ENCODE assay signal across 29 cellular contexts in the genomic region with DNA sequence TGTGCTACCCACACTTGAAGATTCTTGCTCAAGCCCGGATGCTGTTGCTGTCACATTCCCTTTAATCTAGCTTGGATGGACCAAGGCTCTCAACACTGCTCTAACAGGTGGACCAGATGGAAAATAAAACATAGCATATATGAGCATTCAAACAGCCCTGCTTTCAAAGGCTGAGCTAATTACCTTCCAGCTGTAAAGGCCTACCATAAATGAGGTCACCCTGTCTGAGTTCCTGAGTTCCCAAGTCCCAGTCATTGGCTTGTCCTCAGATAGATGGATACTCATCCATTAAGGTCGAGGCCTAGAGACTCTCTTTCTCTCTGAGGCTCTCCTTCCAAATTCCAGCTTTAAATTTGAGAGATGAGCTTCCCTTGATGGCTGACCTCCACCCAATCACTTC.
"Had no signal": no experiment of that assay in that cellular context is flagged by ENCODE, and none has a peak within 500 bp of the region (broad histone marks: within the 10 kb centered on the region; RNA-seq: fewer than 3 reads in every experiment).

No MANE protein-coding gene starts in this region.

- H3K36me3 Mint-ChIP-seq: stimulated activated effector memory CD8-positive, alpha-beta T cell treated with anti-CD3 and anti-CD28 coated beads, Interleukin-12 subunit alpha, Interleukin-12 subunit beta, amount 100 ng/mL, for 72 hours; stimulated activated memory B cell treated with anti-CD40 and anti-IgM and Interleukin-4, amounts not matched to agents 10 μg/mL and 1 μg/mL and 100 μg/mL, for 72 hours; type B pancreatic cell had no signal

- H3K9me3 Mint-ChIP-seq: stimulated activated effector memory CD8-positive, alpha-beta T cell treated with anti-CD3 and anti-CD28 coated beads, Interleukin-12 subunit alpha, Interleukin-12 subunit beta, amount 100 ng/mL, for 72 hours; type B pancreatic cell had no signal

- H3K4me1 ChIP-seq: stomach, suprapubic skin, testis, thyroid gland, tibial artery, tibial nerve, upper lobe of left lung, upper lobe of right lung, uterus, vagina had no signal

- FAIRE-seq: urothelium cell line had no signal

- H3K4me3 ChIP-seq: stomach, suprapubic skin, testis, thoracic aorta, thyroid gland, tibial artery, tibial nerve, transverse colon, upper lobe of left lung, upper lobe of right lung, uterus, vagina had no signal

- H3K4me3 Mint-ChIP-seq: stimulated activated effector memory CD8-positive, alpha-beta T cell treated with anti-CD3 and anti-CD28 coated beads, Interleukin-12 subunit alpha, Interleukin-12 subunit beta, amount 100 ng/mL, for 72 hours; stimulated activated memory B cell treated with anti-CD40 and anti-IgM and Interleukin-4, amounts not matched to agents 10 μg/mL and 1 μg/mL and 100 μg/mL, for 72 hours; stimulated activated naive B cell treated with anti-CD40 and anti-IgM and Interleukin-4, amounts not matched to agents 10 μg/mL and 1 μg/mL and 100 μg/mL, for 72 hours; stimulated activated naive CD8-positive, alpha-beta T cell treated with anti-CD3 and anti-CD28 coated beads, Interleukin-15, amount 100 ng/mL, for 72 hours; stimulated activated naive CD8-positive, alpha-beta T cell treated with anti-CD3 and anti-CD28 coated beads, Interleukin-15, Interleukin-2, amounts not matched to agents 100 ng/mL and 50 ng/mL, for 24 hours; type B pancreatic cell had no signal

- H3K36me3 ChIP-seq: stomach, suprapubic skin, thoracic aorta, thyroid gland, tibial artery, transverse colon, upper lobe of left lung, upper lobe of right lung, uterus, vagina had no signal

- H3K27ac Mint-ChIP-seq: stimulated activated effector memory CD8-positive, alpha-beta T cell treated with anti-CD3 and anti-CD28 coated beads, Interleukin-12 subunit alpha, Interleukin-12 subunit beta, amount 100 ng/mL, for 72 hours; stimulated activated memory B cell treated with anti-CD40 and anti-IgM and Interleukin-4, amounts not matched to agents 10 μg/mL and 1 μg/mL and 100 μg/mL, for 72 hours; stimulated activated naive B cell treated with anti-CD40 and anti-IgM and Interleukin-4, amounts not matched to agents 10 μg/mL and 1 μg/mL and 100 μg/mL, for 72 hours; stimulated activated naive CD8-positive, alpha-beta T cell treated with anti-CD3 and anti-CD28 coated beads, Interleukin-15, amount 100 ng/mL, for 72 hours; stimulated activated naive CD8-positive, alpha-beta T cell treated with anti-CD3 and anti-CD28 coated beads, Interleukin-15, Interleukin-2, amounts not matched to agents 100 ng/mL and 50 ng/mL, for 24 hours; type B pancreatic cell had no signal

- H3K27me3 Mint-ChIP-seq: type B pancreatic cell had no signal

- ATAC-seq: stimulated activated effector memory CD8-positive, alpha-beta T cell treated with anti-CD3 and anti-CD28 coated beads, Interleukin-12 subunit alpha, Interleukin-12 subunit beta, amount 100 ng/mL, for 72 hours; stimulated activated memory B cell treated with anti-CD40 and anti-IgM and Interleukin-4, amounts not matched to agents 10 μg/mL and 1 μg/mL and 100 μg/mL, for 72 hours; stimulated activated naive B cell treated with anti-CD40 and anti-IgM and Interleukin-4, amounts not matched to agents 10 μg/mL and 1 μg/mL and 100 μg/mL, for 72 hours; stimulated activated naive CD8-positive, alpha-beta T cell treated with anti-CD3 and anti-CD28 coated beads, Interleukin-15, amount 100 ng/mL, for 72 hours; stimulated activated naive CD8-positive, alpha-beta T cell treated with anti-CD3 and anti-CD28 coated beads, Interleukin-15, Interleukin-2, amounts not matched to agents 100 U/mL and 50 U/mL, for 24 hours; upper lobe of right lung had no signal

- H3K9me3 ChIP-seq: testis, thoracic aorta, thyroid gland, transverse colon, upper lobe of left lung, upper lobe of right lung, uterus, vagina had no signal

- H3K27me3 ChIP-seq: stomach, suprapubic skin, testis, thyroid gland, tibial artery, tibial nerve, transverse colon, upper lobe of left lung, upper lobe of right lung, uterus, vagina had no signal

- H3K4me1 Mint-ChIP-seq: stimulated activated effector memory CD8-positive, alpha-beta T cell treated with anti-CD3 and anti-CD28 coated beads, Interleukin-12 subunit alpha, Interleukin-12 subunit beta, amount 100 ng/mL, for 72 hours; stimulated activated memory B cell treated with anti-CD40 and anti-IgM and Interleukin-4, amounts not matched to agents 10 μg/mL and 1 μg/mL and 100 μg/mL, for 72 hours; stimulated activated naive B cell treated with anti-CD40 and anti-IgM and Interleukin-4, amounts not matched to agents 10 μg/mL and 1 μg/mL and 100 μg/mL, for 72 hours; stimulated activated naive CD8-positive, alpha-beta T cell treated with anti-CD3 and anti-CD28 coated beads, Interleukin-15, amount 100 ng/mL, for 72 hours had no signal

- DNase-seq: stimulated activated CD4-positive, alpha-beta T cell treated with anti-CD3 and anti-CD28 coated beads, Interleukin-2, amount 100 ng/mL, for 48 hours; stimulated activated CD4-positive, alpha-beta T cell treated with anti-CD3 and anti-CD28 coated beads, Interleukin-4, amount 100 ng/mL, for 1 hour; stimulated activated CD4-positive, alpha-beta T cell treated with anti-CD3 and anti-CD28 coated beads, Interleukin-4, amount 100 ng/mL, for 24 hours; stimulated activated CD4-positive, alpha-beta T cell treated with anti-CD3 and anti-CD28 coated beads, Interleukin-4, amount 100 ng/mL, for 4 hours; stimulated activated CD8-positive, alpha-beta memory T cell treated with anti-CD3 and anti-CD28 coated beads, Interleukin-4, amount 100 ng/mL, for 48 hours; stimulated activated naive B cell treated with anti-CD40 and anti-IgM and Interleukin-4, amounts not matched to agents 10 μg/mL and 1 μg/mL and 100 μg/mL, for 72 hours; stimulated activated naive CD4-positive, alpha-beta T cell; stimulated activated naive CD4-positive, alpha-beta T cell treated with Interleukin-2 at 50 U/mL for 16 hours; stimulated activated naive CD8-positive, alpha-beta T cell treated with anti-CD3 and anti-CD28 coated beads, Interleukin-15, amount 100 ng/mL, for 72 hours; stimulated activated naive CD8-positive, alpha-beta T cell treated with anti-CD3 and anti-CD28 coated beads, Interleukin-15, Interleukin-2, amounts not matched to agents 100 U/mL and 50 U/mL, for 24 hours; stomach; substantia nigra; testis; thyroid gland; tibial artery; transverse colon; trophoblast cell; upper lobe of left lung; upper lobe of right lung; uterus had no signal
